ENCODE assay signal across 7 cellular contexts in the genomic region with DNA sequence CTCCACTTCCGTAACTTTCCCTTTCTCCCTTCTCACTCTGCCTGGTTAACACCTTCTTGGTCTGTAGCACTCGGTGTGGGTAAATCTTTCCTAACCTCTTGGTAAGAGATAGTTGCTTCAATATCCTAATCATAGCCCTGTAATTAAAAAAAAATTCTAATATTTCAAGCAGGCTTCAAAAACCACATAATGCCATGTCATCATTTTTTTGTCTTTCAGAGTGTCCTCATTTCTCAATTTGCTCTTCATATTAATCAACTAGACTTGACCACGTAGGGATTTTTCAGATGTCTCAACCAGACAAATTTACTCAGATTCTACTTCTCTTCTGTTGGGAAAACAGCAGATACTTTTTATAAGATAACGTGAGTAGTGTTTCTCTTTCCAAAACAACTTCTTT.
"Had no signal": no experiment of that assay in that cellular context is flagged by ENCODE, and none has a peak within 500 bp of the region (broad histone marks: within the 10 kb centered on the region; RNA-seq: fewer than 3 reads in every experiment).

No MANE protein-coding gene starts in this region.

- H3K4me2 ChIP-seq: GM23338 had no signal

- H2AFZ ChIP-seq: GM23338 had no signal

- DNase-seq: H7, HFFc6, KG1 had no signal

- H3K4me3 ChIP-seq: GM23338, HAP-1 had no signal

- H3K36me3 ChIP-seq: HAP-1 had no signal

- H3K27ac ChIP-seq: HL-60 had no signal

- ATAC-seq: GM23338, HCT116 had no signal

- H3K9me3 ChIP-seq: HAP-1 had no signal

- H3K4me1 ChIP-seq: HAP-1 had no signal
